ENCODE assay signal across 20 cellular contexts in the genomic region with DNA sequence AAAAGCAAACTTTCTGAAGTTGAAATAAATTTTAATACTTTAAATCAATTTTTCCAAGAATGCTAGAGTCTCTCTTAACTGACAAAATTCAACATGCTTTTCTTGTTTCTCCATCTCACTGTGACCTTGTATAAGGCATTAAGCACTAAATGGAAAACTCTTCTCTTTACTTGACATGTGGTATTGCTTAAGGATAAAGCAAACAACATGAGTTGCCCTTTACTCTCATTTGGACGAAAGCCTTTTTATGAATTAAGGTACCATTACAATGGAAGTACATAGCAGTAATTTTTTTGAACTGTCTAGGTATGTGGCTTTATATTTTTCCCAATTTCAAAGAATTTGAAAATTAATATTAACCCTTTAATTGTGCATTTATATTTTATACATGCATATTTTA. TPM values are rescaled to one million over a fixed set of nuclear protein-coding genes. Genes with fewer than 3 reads are reported as not detected.
"Had no signal": no experiment of that assay in that cellular context is flagged by ENCODE, and none has a peak within 500 bp of the region (broad histone marks: within the 10 kb centered on the region; RNA-seq: fewer than 3 reads in every experiment).

No MANE protein-coding gene starts in this region.

- H3K9me3 ChIP-seq: neutrophil had no signal

- H3K4me3 Mint-ChIP-seq: activated T-cell treated with anti-CD3 and anti-CD28 coated beads, Interleukin-2, amount 50 U/mL, for 4 hours; endodermal cell; naive thymus-derived CD8-positive, alpha-beta T cell had no signal

- H3K36me3 Mint-ChIP-seq: activated naive CD4-positive, alpha-beta T cell treated with anti-CD3 and anti-CD28 coated beads, Interleukin-2, amount 50 U/mL, for 72 hours had no signal

- H3K27ac ChIP-seq: neutrophil had no signal

- H3K36me3 ChIP-seq: neutrophil had no signal

- H3K4me1 Mint-ChIP-seq: endodermal cell; naive thymus-derived CD8-positive, alpha-beta T cell had no signal

- H3K27me3 ChIP-seq: neutrophil had no signal

- DNase-seq: activated effector memory CD4-positive, alpha-beta T cell treated with anti-CD3 and anti-CD28 coated beads, Interleukin-2, amount 50 U/mL, for 16 hours; activated T-cell treated with anti-CD3 and anti-CD28 coated beads, Interleukin-2, amount 50 U/mL, for 4 hours; anterior cingulate cortex; cerebellar nuclear complex; endodermal cell; hypothalamus; left cardiac atrium; mammary epithelial cell; naive thymus-derived CD8-positive, alpha-beta T cell; right cardiac atrium; stimulated activated CD4-positive, alpha-beta T cell treated with anti-CD3 and anti-CD28 coated beads, Interleukin-2, amount 100 ng/mL, for 24 hours; stimulated activated naive CD4-positive, alpha-beta T cell had no signal

- ATAC-seq: activated naive CD4-positive, alpha-beta T cell treated with anti-CD3 and anti-CD28 coated beads, Interleukin-2, amount 50 U/mL, for 72 hours; activated T-cell treated with anti-CD3 and anti-CD28 coated beads, Interleukin-2, amount 50 U/mL, for 4 hours; esophagus mucosa; left cardiac atrium; naive thymus-derived CD8-positive, alpha-beta T cell; right cardiac atrium had no signal

- H3K27ac Mint-ChIP-seq: activated naive CD4-positive, alpha-beta T cell treated with anti-CD3 and anti-CD28 coated beads, Interleukin-2, amount 50 U/mL, for 72 hours; endodermal cell; naive thymus-derived CD8-positive, alpha-beta T cell had no signal

RNA-seq across cellular contexts. Expression of gene STRIT1, which starts 1.4 kb away (rescaled TPM):
- total RNA-seq: activated naive CD4-positive, alpha-beta T cell treated with anti-CD3 and anti-CD28 coated beads, Interleukin-2, amount 50 U/mL, for 72 hours; activated T-cell treated with anti-CD3 and anti-CD28 coated beads, Interleukin-2, amount 50 U/mL, for 4 hours; dermis microvascular lymphatic vessel endothelial cell; endodermal cell; esophagus mucosa; left cardiac atrium; mammary epithelial cell; mononuclear cell; naive thymus-derived CD8-positive, alpha-beta T cell; posterior vena cava; T-helper 2 cell treated with Interferon-gamma antibody and Interleukin-4, amounts not matched to agents 100 ng/mL and 5 ng/mL, for 36 hours had no signal
- polyA plus RNA-seq: mammary epithelial cell; naive thymus-derived CD8-positive, alpha-beta T cell; urinary bladder had no signal
